In the genomic region with DNA sequence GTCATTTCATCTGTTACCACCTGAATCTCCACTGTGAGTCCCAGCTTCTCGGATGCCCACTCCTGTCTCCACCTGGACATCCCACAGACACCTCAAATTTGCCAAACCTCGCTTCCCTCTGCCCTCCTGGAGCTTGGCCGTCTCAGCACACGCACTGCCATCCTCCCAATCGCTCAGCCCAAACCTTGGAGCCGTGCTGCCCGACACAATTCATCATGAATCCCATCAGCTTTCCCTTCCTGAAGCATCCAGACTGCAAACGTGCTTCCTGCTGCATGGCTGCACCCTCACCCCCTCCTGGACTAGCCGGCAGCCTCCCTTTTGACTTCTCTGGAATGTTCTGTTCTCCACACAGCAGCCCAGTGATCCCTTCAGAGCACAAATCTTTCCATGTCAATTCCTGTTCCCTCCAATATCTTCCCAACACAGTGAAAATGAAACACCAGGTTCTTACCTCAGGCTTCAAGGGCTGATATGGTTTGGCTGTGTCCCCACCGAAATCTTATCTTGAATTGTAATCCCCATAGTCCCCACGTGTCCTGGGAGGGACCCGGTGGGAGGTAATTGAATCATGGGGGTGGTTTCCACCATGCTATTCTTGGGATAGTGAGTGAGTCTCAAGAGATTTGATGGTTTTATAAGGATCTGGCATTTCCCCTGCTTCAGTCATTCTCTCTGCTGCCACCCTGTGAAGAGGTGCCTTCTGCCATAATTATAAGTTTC, we compare ENCODE assay signal across 28 cellular contexts. TPM values are rescaled to one million over a fixed set of nuclear protein-coding genes. Genes with fewer than 3 reads are reported as not detected.
A peak's percentile ranks its signal among the peaks of the same experiment; 100 is the strongest.
DNase-seq lines count a peak whose midpoint lies in the region; ATAC-seq, FAIRE-seq and TF ChIP-seq lines count a peak whose summit lies in the region.
"Had no signal": no experiment of that assay in that cellular context is flagged by ENCODE, and none has a peak within 500 bp of the region (broad histone marks: within the 10 kb centered on the region; RNA-seq: fewer than 3 reads in every experiment).

No MANE protein-coding gene starts in this region.

- H2AFZ ChIP-seq in K562 (ENCODE audit: low read depth, low read length), result peak overlapping the region; percentile 40; the same call in 1 of the 2 replicates
- peak overlapping the region; percentile 17 for H2AFZ ChIP-seq in osteoblast (ENCODE audit: low read length)

- no peak for TF ChIP-seq EP300 in K562 (IDR thresholded peaks at IDR 0.05; ENCODE audit: low read length)

- TF ChIP-seq CTCF in K562 (IDR thresholded peaks at IDR 0.05 in 2 of 3, conservative IDR thresholded peaks at IDR 0.05 in 1 of 3; ENCODE audit: insufficient read depth in 2 of 3, low read depth in 1 of 3, low read length in 3 of 3), result no peak
- no peak for TF ChIP-seq CTCF in osteoblast (IDR thresholded peaks at IDR 0.05; ENCODE audit: extremely low read depth, low read depth, low read length)
- no peak for TF ChIP-seq CTCF in CD14-positive monocyte (IDR thresholded peaks at IDR 0.05)

- ATAC-seq in K562, result no peak
- ATAC-seq: Right ventricle myocardium inferior had no signal

- no TSS peak for BruUV-seq in K562 (replicated peaks; lab: Mats Ljungman, UMichigan)

- H3K9ac ChIP-seq in K562 (ENCODE audit: insufficient read depth in 1 of 2, low read depth in 2 of 2, low read length in 2 of 2), result no peak overlapping the region
- H3K9ac ChIP-seq: BLaER1 had no signal

- H3K9me3 ChIP-seq in K562 (replicated peaks; ENCODE audit: control insufficient read depth, insufficient read depth, low read depth, low read length), result no peaks in the 10 kb centered on the region; the same call in 1 of the 2 replicates
- no peaks in the 10 kb centered on the region for H3K9me3 ChIP-seq in osteoblast (ENCODE audit: low read depth, low read length)
- H3K9me3 ChIP-seq: BLaER1, esophagus muscularis mucosa had no signal

- H3K4me3 ChIP-seq in K562 (no peak overlapping the region), osteoblast (ENCODE audit: insufficient read depth, low read length) (no peak overlapping the region)
- H3K4me3 ChIP-seq: BLaER1, esophagus muscularis mucosa had no signal

- H3K9me3 Mint-ChIP-seq in CD14-positive monocyte, result peaks cover 0 to 20% (median 8%) of the 10 kb centered on the region in 7 donors

- in situ Hi-C loops in K562 (cut with MboI), result no loop called here

- no peak for FAIRE-seq in K562 (lab: Jason Lieb, UNC)
- FAIRE-seq: TTC549 had no signal

- no peaks in the 10 kb centered on the region for H3K9me1 ChIP-seq in K562 (ENCODE audit: control insufficient read depth, insufficient read depth, low read length)

- no peak overlapping the region for H3K27ac ChIP-seq in K562 (ENCODE audit: extremely low read depth, low read depth, low read length)
- H3K27ac ChIP-seq in osteoblast (ENCODE audit: low read depth, low read length), result no peak overlapping the region
- H3K27ac ChIP-seq: 22Rv1, BLaER1, esophagus muscularis mucosa had no signal

- no peaks in the 10 kb centered on the region for H3K27me3 ChIP-seq in K562 (ENCODE audit: control insufficient read depth in 2 of 2, insufficient read depth in 2 of 2, low read length in 2 of 2)
- H3K27me3 ChIP-seq in osteoblast (ENCODE audit: insufficient read depth, low read length), result peaks cover 6% of the 10 kb centered on the region

- peaks cover 22 to 34% (median 31%) of the 10 kb centered on the region in 3 donors for H3K27me3 Mint-ChIP-seq in CD14-positive monocyte (ENCODE audit: low read depth in 3 of 3)

- intact Hi-C loops in K562 (cut with micrococcal nuclease) (no loop called here), CD14-positive monocyte (cut with micrococcal nuclease) (no loop called here)

- H3K4me1 ChIP-seq in K562 (replicated peaks in 1 of 2; ENCODE audit: control insufficient read depth in 2 of 2, insufficient read depth in 2 of 2, low read length in 2 of 2) (peaks cover 19 to 28% of the 10 kb centered on the region in 2 experiments; a peak in 4 of 5 replicates), osteoblast (ENCODE audit: insufficient read depth, low read length) (peaks cover 12% of the 10 kb centered on the region)

- peaks cover 20% of the 10 kb centered on the region for H3K4me1 Mint-ChIP-seq in CD14-positive monocyte

- CTCF ChIA-PET in K562 (lab: Yijun Ruan, JAX; ENCODE audit: low intra/inter-chr PET ratio), result no interaction called here

- no peaks in the 10 kb centered on the region for H3K79me2 ChIP-seq in K562 (ENCODE audit: control insufficient read depth, insufficient read depth, low read length)
- no peaks in the 10 kb centered on the region for H3K79me2 ChIP-seq in osteoblast (ENCODE audit: insufficient read depth, low read length)

- POLR2A ChIA-PET in K562 (lab: Yijun Ruan, JAX), result no interaction called here

- H3K36me3 ChIP-seq in K562 (ENCODE audit: control insufficient read depth, insufficient read depth, low read length) (no peaks in the 10 kb centered on the region), osteoblast (ENCODE audit: insufficient read depth, low read length) (no peaks in the 10 kb centered on the region)
- H3K36me3 ChIP-seq: BLaER1, esophagus muscularis mucosa had no signal

- peak overlapping the region in 1 of 2 donors; percentile 22 for H3K4me3 Mint-ChIP-seq in CD14-positive monocyte

- DNase-seq in NCI-H2171 treated with DMSO at 0.1 percent for 48 hours (lab: John Stamatoyannopoulos, UW) (peak; percentile 33), NCI-H2171 (lab: John Stamatoyannopoulos, UW) (no peak), K562 (ENCODE audit: extremely low read depth in 1 of 4, low spot score in 3 of 4) (peak in 1 of 4 experiments; percentile 11), osteoblast (ENCODE audit: insufficient read length, low spot score, missing footprints) (peak; percentile 34), cerebellar cortex (ENCODE audit: low spot score) (no peak), CD14-positive monocyte (ENCODE audit: low spot score) (no peak)
- DNase-seq: activated CD4-positive, alpha-beta T cell treated with anti-CD3 and anti-CD28 coated beads for 48 hours; activated naive CD4-positive, alpha-beta T cell; effector CD4-positive, alpha-beta T cell; Kasumi-1; left colon; midbrain; NCI-H1105; NCI-H526; stimulated activated CD4-positive, alpha-beta T cell treated with anti-CD3 and anti-CD28 coated beads, Interleukin-4, amount 100 ng/mL, for 4 hours; SW 1271 had no signal

- no peak for TF ChIP-seq RAD21 in K562 (CRISPR knock-in tag; conservative IDR thresholded peaks at IDR 0.05 in 1 of 2, IDR thresholded peaks at IDR 0.05 in 1 of 2)

- H4K20me1 ChIP-seq in K562 (replicated peaks; ENCODE audit: control insufficient read depth, insufficient read depth, low read length), result no peaks in the 10 kb centered on the region
- H4K20me1 ChIP-seq in osteoblast (ENCODE audit: insufficient read depth, low read length), result no peaks in the 10 kb centered on the region

- no peak overlapping the region for H3K27ac Mint-ChIP-seq in CD14-positive monocyte

- 42% methylated on average over 12 of the region's 12 CpGs for WGBS in K562 (ENCODE audit: insufficient coverage, low coverage, missing lambda C conversion rate)

- H3K4me2 ChIP-seq in K562 (ENCODE audit: insufficient read depth, low read length) (no peak overlapping the region), osteoblast (ENCODE audit: insufficient read depth, low read length) (no peak overlapping the region)
- H3K4me2 ChIP-seq: BLaER1 had no signal

- no peak for TF ChIP-seq POLR2A in K562 (conservative IDR thresholded peaks at IDR 0.05)

- peaks cover 5% of the 10 kb centered on the region in 2 donors for H3K36me3 Mint-ChIP-seq in CD14-positive monocyte

RNA-seq across cellular contexts. Expression of a gene that starts 1.1 kb away (rescaled TPM):
- total RNA-seq in K562 (2011; cell fraction: chromatin; rRNA removed; ENCODE audit: low replicate concordance), result not detected in 2 replicates
- total RNA-seq in K562 (2011; cell fraction: nucleolus; rRNA removed), result not detected in 2 replicates
- total RNA-seq in K562 (2011; cell fraction: nucleoplasm; rRNA removed), result not detected in 2 replicates
- total RNA-seq in K562 (2014; rRNA removed) (not detected in 2 replicates), K562 (2014; rRNA removed; fragmentation: Illumina TruSeq; extraction: Trizol) (not detected in 2 replicates), K562 (2015; rRNA removed; fragmentation: Illumina TruSeq; extraction: Trizol) (not detected in 2 replicates), K562 (2021) (not detected in 2 replicates), osteoblast (not detected in 2 replicates)
- polyA plus RNA-seq in K562 (2011; rRNA removed) (not detected in 2 replicates), K562 (2014; fragmentation: Illumina TruSeq; extraction: Trizol) (not detected in 2 replicates), K562 (2014; fragmentation: Nextera tagmentation; extraction: Ambion mirVana) (not detected), K562 (2014; rRNA removed) (not detected in 2 replicates), CD14-positive monocyte (not detected)
- not detected in 2 replicates for polyA plus RNA-seq in K562 (2011; cell fraction: cytosol; rRNA removed)
- polyA plus RNA-seq in K562 (2011; cell fraction: nucleus; rRNA removed), result not detected in 2 replicates
- polyA plus RNA-seq in K562 (2012), result 0.23 and 0.39 TPM in 2 replicates
- polyA minus RNA-seq in K562 (2011; rRNA and poly(A)+ RNA removed), result not detected in 2 replicates
- polyA minus RNA-seq in K562 (2011; cell fraction: cytosol; rRNA and poly(A)+ RNA removed), result not detected in 2 replicates
- not detected in 2 replicates for polyA minus RNA-seq in K562 (2011; cell fraction: nucleus; rRNA and poly(A)+ RNA removed)
- total RNA-seq: cardiac septum, esophagus muscularis mucosa, G401, glomerular endothelial cell, HT-29, left colon, pulmonary artery endothelial cell, Right ventricle myocardium inferior, urinary bladder had no signal
- polyA plus RNA-seq: neural cell, urinary bladder had no signal

RNA-seq across cellular contexts. Expression of a gene that starts 34.8 kb away (rescaled TPM):
- not detected in 2 replicates for total RNA-seq in K562 (2011; cell fraction: chromatin; rRNA removed; ENCODE audit: low replicate concordance)
- total RNA-seq in K562 (2011; cell fraction: nucleolus; rRNA removed), result 0.33 TPM in 1 of 2 replicates, not detected in the other
- total RNA-seq in K562 (2011; cell fraction: nucleoplasm; rRNA removed), result not detected in 2 replicates
- total RNA-seq in K562 (2014; rRNA removed) (0.09 TPM in 1 of 2 replicates, not detected in the other), K562 (2014; rRNA removed; fragmentation: Illumina TruSeq; extraction: Trizol) (not detected in 2 replicates), K562 (2015; rRNA removed; fragmentation: Illumina TruSeq; extraction: Trizol) (not detected in 2 replicates), K562 (2021) (0.20 TPM in 1 of 2 replicates, not detected in the other), osteoblast (0.29 TPM in 1 of 2 replicates, not detected in the other)
- polyA plus RNA-seq in K562 (2011; rRNA removed) (not detected in 2 replicates), K562 (2014; fragmentation: Illumina TruSeq; extraction: Trizol) (0.07 TPM in 1 of 2 replicates, not detected in the other), K562 (2014; fragmentation: Nextera tagmentation; extraction: Ambion mirVana) (under 1 TPM in 1 of 2 experiments, not detected in 1; 0.04 TPM), K562 (2014; rRNA removed) (0.07 TPM in 1 of 2 replicates, not detected in the other), CD14-positive monocyte (not detected)
- 0.03 and 0.07 TPM in 2 replicates for polyA plus RNA-seq in K562 (2011; cell fraction: cytosol; rRNA removed)
- polyA plus RNA-seq in K562 (2011; cell fraction: nucleus; rRNA removed), result not detected in 2 replicates
- polyA plus RNA-seq in K562 (2012), result 0.13 and 0.14 TPM in 2 replicates
- polyA minus RNA-seq in K562 (2011; rRNA and poly(A)+ RNA removed), result not detected in 2 replicates
- polyA minus RNA-seq in K562 (2011; cell fraction: cytosol; rRNA and poly(A)+ RNA removed), result not detected in 2 replicates
- 0.54 TPM in 1 of 2 replicates, not detected in the other for polyA minus RNA-seq in K562 (2011; cell fraction: nucleus; rRNA and poly(A)+ RNA removed)
- total RNA-seq: G401, glomerular endothelial cell, HT-29 had no signal
- polyA plus RNA-seq: neural cell had no signal

RNA-seq across cellular contexts. Expression of a gene that starts 51.1 kb away (rescaled TPM):
- total RNA-seq in K562 (2011; cell fraction: chromatin; rRNA removed; ENCODE audit: low replicate concordance), result 154 and 191 TPM in 2 replicates
- 77.9 and 86.1 TPM in 2 replicates for total RNA-seq in K562 (2011; cell fraction: nucleolus; rRNA removed)
- 112 and 117 TPM in 2 replicates for total RNA-seq in K562 (2011; cell fraction: nucleoplasm; rRNA removed)
- total RNA-seq in K562 (2014; rRNA removed), result 39.6 and 45.0 TPM in 2 replicates
- total RNA-seq in K562 (2014; rRNA removed; fragmentation: Illumina TruSeq; extraction: Trizol), result 59.6 and 60.7 TPM in 2 replicates
- total RNA-seq in K562 (2015; rRNA removed; fragmentation: Illumina TruSeq; extraction: Trizol), result 44.0 and 46.0 TPM in 2 replicates
- 44.0 and 47.8 TPM in 2 replicates for total RNA-seq in K562 (2021)
- 103 and 117 TPM in 2 replicates for polyA plus RNA-seq in K562 (2011; rRNA removed)
- polyA plus RNA-seq in K562 (2011; cell fraction: cytosol; rRNA removed), result 36.6 and 57.4 TPM in 2 replicates
- polyA plus RNA-seq in K562 (2011; cell fraction: nucleus; rRNA removed), result 134 and 157 TPM in 2 replicates
- 36.5 and 36.6 TPM in 2 replicates for polyA plus RNA-seq in K562 (2012)
- polyA plus RNA-seq in K562 (2014; fragmentation: Illumina TruSeq; extraction: Trizol), result 48.1 and 49.5 TPM in 2 replicates
- 10 to 100 TPM; 67.8 to 87.4 TPM for polyA plus RNA-seq in K562 (2014; fragmentation: Nextera tagmentation; extraction: Ambion mirVana)
- 60.8 and 61.7 TPM in 2 replicates for polyA plus RNA-seq in K562 (2014; rRNA removed)
- polyA minus RNA-seq in K562 (2011; rRNA and poly(A)+ RNA removed), result 77.6 and 85.6 TPM in 2 replicates
- polyA minus RNA-seq in K562 (2011; cell fraction: cytosol; rRNA and poly(A)+ RNA removed), result 29.1 and 34.3 TPM in 2 replicates
- 61.9 and 99.0 TPM in 2 replicates for polyA minus RNA-seq in K562 (2011; cell fraction: nucleus; rRNA and poly(A)+ RNA removed)
- 48.5 and 55.4 TPM in 2 replicates for total RNA-seq in osteoblast
- polyA plus RNA-seq in CD14-positive monocyte, result 10 to 100 TPM; 31.5 to 34.2 TPM

RNA-seq across cellular contexts. Expression of a gene that starts 51.8 kb away (rescaled TPM):
- not detected in 2 replicates for total RNA-seq in K562 (2011; cell fraction: chromatin; rRNA removed; ENCODE audit: low replicate concordance)
- total RNA-seq in K562 (2011; cell fraction: nucleolus; rRNA removed), result not detected in 2 replicates
- not detected in 2 replicates for total RNA-seq in K562 (2011; cell fraction: nucleoplasm; rRNA removed)
- total RNA-seq in K562 (2014; rRNA removed) (not detected in 2 replicates), K562 (2014; rRNA removed; fragmentation: Illumina TruSeq; extraction: Trizol) (not detected in 2 replicates), K562 (2015; rRNA removed; fragmentation: Illumina TruSeq; extraction: Trizol) (not detected in 2 replicates), K562 (2021) (not detected in 2 replicates), osteoblast (under 0.01 TPM in 1 of 2 replicates, not detected in the other)
- polyA plus RNA-seq in K562 (2011; rRNA removed) (not detected in 2 replicates), K562 (2014; fragmentation: Illumina TruSeq; extraction: Trizol) (not detected in 2 replicates), K562 (2014; fragmentation: Nextera tagmentation; extraction: Ambion mirVana) (not detected), K562 (2014; rRNA removed) (0.13 TPM in 1 of 2 replicates, not detected in the other), CD14-positive monocyte (not detected)
- polyA plus RNA-seq in K562 (2011; cell fraction: cytosol; rRNA removed), result not detected in 2 replicates
- polyA plus RNA-seq in K562 (2011; cell fraction: nucleus; rRNA removed), result not detected in 2 replicates
- not detected in 2 replicates for polyA plus RNA-seq in K562 (2012)
- not detected in 2 replicates for polyA minus RNA-seq in K562 (2011; rRNA and poly(A)+ RNA removed)
- not detected in 2 replicates for polyA minus RNA-seq in K562 (2011; cell fraction: cytosol; rRNA and poly(A)+ RNA removed)
- polyA minus RNA-seq in K562 (2011; cell fraction: nucleus; rRNA and poly(A)+ RNA removed), result not detected in 2 replicates
- total RNA-seq: G401, glomerular endothelial cell, HT-29, pulmonary artery endothelial cell, Right ventricle myocardium inferior had no signal

RNA-seq across cellular contexts. Expression of a gene that starts 52.0 kb away (rescaled TPM):
- 110 and 115 TPM in 2 replicates for total RNA-seq in K562 (2011; cell fraction: chromatin; rRNA removed; ENCODE audit: low replicate concordance)
- 60.2 and 66.6 TPM in 2 replicates for total RNA-seq in K562 (2011; cell fraction: nucleolus; rRNA removed)
- total RNA-seq in K562 (2011; cell fraction: nucleoplasm; rRNA removed), result 81.5 and 85.5 TPM in 2 replicates
- total RNA-seq in K562 (2014; rRNA removed) (92.0 and 102 TPM in 2 replicates), K562 (2014; rRNA removed; fragmentation: Illumina TruSeq; extraction: Trizol) (63.2 and 75.6 TPM in 2 replicates), K562 (2015; rRNA removed; fragmentation: Illumina TruSeq; extraction: Trizol) (63.8 and 68.1 TPM in 2 replicates), K562 (2021) (75.8 and 79.7 TPM in 2 replicates), osteoblast (128 TPM in 2 replicates)
- polyA plus RNA-seq in K562 (2011; rRNA removed) (42.9 and 47.9 TPM in 2 replicates), K562 (2014; fragmentation: Illumina TruSeq; extraction: Trizol) (60.8 and 62.9 TPM in 2 replicates), K562 (2014; fragmentation: Nextera tagmentation; extraction: Ambion mirVana) (10 to 100 TPM; 21.1 to 27.1 TPM), K562 (2014; rRNA removed) (65.7 and 70.8 TPM in 2 replicates), CD14-positive monocyte (10 to 100 TPM; 32.0 to 33.7 TPM)
- polyA plus RNA-seq in K562 (2011; cell fraction: cytosol; rRNA removed), result 32.4 and 43.0 TPM in 2 replicates
- 56.6 and 68.3 TPM in 2 replicates for polyA plus RNA-seq in K562 (2011; cell fraction: nucleus; rRNA removed)
- polyA plus RNA-seq in K562 (2012), result 39.6 and 53.2 TPM in 2 replicates
- polyA minus RNA-seq in K562 (2011; rRNA and poly(A)+ RNA removed), result 40.1 and 49.1 TPM in 2 replicates
- polyA minus RNA-seq in K562 (2011; cell fraction: cytosol; rRNA and poly(A)+ RNA removed), result 28.3 and 31.6 TPM in 2 replicates
- 31.1 and 34.1 TPM in 2 replicates for polyA minus RNA-seq in K562 (2011; cell fraction: nucleus; rRNA and poly(A)+ RNA removed)

Comparison
In these comparisons a context has a peak if more than half of its experiments do, and no peak if none do; other contexts are left out.
1. DNase-seq: peak in NCI-H2171 treated with DMSO at 0.1 percent for 48 hours (single experiment) and osteoblast (single experiment); none in NCI-H2171 (single experiment), cerebellar cortex (single experiment) and CD14-positive monocyte (single experiment).